In genomic region chr2:85947593-85947992, GRCh38 we compare ENCODE assay signal across 8 cellular contexts.
"Had no signal": no experiment of that assay in that cellular context is flagged by ENCODE, and none has a peak within 500 bp of the region (broad histone marks: within the 10 kb centered on the region; RNA-seq: fewer than 3 reads in every experiment).

No MANE protein-coding gene starts in this region.

- H3K4me3 ChIP-seq: GM23338 had no signal

- H3K4me3 Mint-ChIP-seq: GM23338, H9 had no signal

- DNase-seq: H9, HCEC 1CT, KG1 had no signal

- H3K4me1 Mint-ChIP-seq: H9 had no signal

- H3K36me3 Mint-ChIP-seq: IgD-negative memory B cell had no signal

- FAIRE-seq: H1, H54, HTR-8/SVneo had no signal

- H3K27ac Mint-ChIP-seq: GM23338, H9, IgD-negative memory B cell had no signal

- H3K4me2 ChIP-seq: GM23338 had no signal

- ATAC-seq: GM23338 had no signal

- H2AFZ ChIP-seq: GM23338 had no signal
